ENCODE assay signal across 14 cellular contexts in genomic region chr7:83060218-83060617, GRCh38.
DNase-seq lines count a peak whose midpoint lies in the region; ATAC-seq and TF ChIP-seq lines count a peak whose summit lies in the region.
"Had no signal": no experiment of that assay in that cellular context is flagged by ENCODE, and none has a peak within 500 bp of the region (broad histone marks: within the 10 kb centered on the region; RNA-seq: fewer than 3 reads in every experiment).

No MANE protein-coding gene starts in this region.

- H3K9me3 Mint-ChIP-seq in natural killer cell treated with Interleukin-12 subunit alpha and Interleukin-12 subunit beta and Interleukin-15 and Interleukin-18, amount 100 ng/mL, for 72 hours: peaks cover 15% of the 10 kb centered on the region
- no peaks in the 10 kb centered on the region for H3K9me3 Mint-ChIP-seq in activated CD4-positive, alpha-beta T cell treated with anti-CD3 and anti-CD28 coated beads, Interleukin-2, amount 10 ng/mL, durations not matched to agents 7 days and 5 days
- H3K9me3 Mint-ChIP-seq: activated naive CD8-positive, alpha-beta T cell treated with anti-CD3 and anti-CD28 coated beads, Interleukin-2, amount 10 ng/mL, durations not matched to agents 7 days and 5 days had no signal

- CTCF ChIA-PET in activated CD4-positive, alpha-beta T cell treated with anti-CD3 and anti-CD28 coated beads, Interleukin-2, amount 10 ng/mL, durations not matched to agents 7 days and 5 days (lab: Charles Lee): no interaction called here

- DNase-seq in NCI-H1105 (lab: John Stamatoyannopoulos, UW) (peak; percentile 93), NCI-H2171 treated with DMSO at 0.1 percent for 48 hours (lab: John Stamatoyannopoulos, UW) (peak; percentile 88), mucosa of gallbladder (ENCODE audit: low spot score) (peak; percentile 58), H4 (ENCODE audit: low spot score) (no peak)
- DNase-seq in natural killer cell treated with Interleukin-12 subunit alpha and Interleukin-12 subunit beta and Interleukin-15 and Interleukin-18, amount 100 ng/mL, for 72 hours (ENCODE audit: low spot score): no peak
- DNase-seq in activated CD4-positive, alpha-beta T cell treated with anti-CD3 and anti-CD28 coated beads, Interleukin-2, amount 10 ng/mL, durations not matched to agents 7 days and 5 days: no peak
- DNase-seq: activated CD8-positive, alpha-beta memory T cell treated with anti-CD3 and anti-CD28 coated beads, Interleukin-2, amount 50 U/mL, for 48 hours; activated naive CD8-positive, alpha-beta T cell treated with anti-CD3 and anti-CD28 coated beads, Interleukin-2, amount 10 ng/mL, durations not matched to agents 7 days and 5 days; cerebellar nuclear complex; stimulated activated CD4-positive, alpha-beta T cell treated with anti-CD3 and anti-CD28 coated beads, Interleukin-12 subunit alpha, Interleukin-12 subunit beta, amount 100 ng/mL, for 4 hours; tibial artery had no signal

- POLR2A ChIA-PET in activated CD4-positive, alpha-beta T cell treated with anti-CD3 and anti-CD28 coated beads, Interleukin-2, amount 10 ng/mL, durations not matched to agents 7 days and 5 days (lab: Charles Lee): no interaction called here

- H3K36me3 Mint-ChIP-seq in natural killer cell treated with Interleukin-12 subunit alpha and Interleukin-12 subunit beta and Interleukin-15 and Interleukin-18, amount 100 ng/mL, for 72 hours: no peaks in the 10 kb centered on the region
- no peaks in the 10 kb centered on the region for H3K36me3 Mint-ChIP-seq in activated CD4-positive, alpha-beta T cell treated with anti-CD3 and anti-CD28 coated beads, Interleukin-2, amount 10 ng/mL, durations not matched to agents 7 days and 5 days (ENCODE audit: low read depth)
- H3K36me3 Mint-ChIP-seq: activated naive CD8-positive, alpha-beta T cell treated with anti-CD3 and anti-CD28 coated beads, Interleukin-2, amount 10 ng/mL, durations not matched to agents 7 days and 5 days; CD14-positive monocyte had no signal

- no peaks in the 10 kb centered on the region for H3K27me3 Mint-ChIP-seq in natural killer cell treated with Interleukin-12 subunit alpha and Interleukin-12 subunit beta and Interleukin-15 and Interleukin-18, amount 100 ng/mL, for 72 hours
- H3K27me3 Mint-ChIP-seq in activated CD4-positive, alpha-beta T cell treated with anti-CD3 and anti-CD28 coated beads, Interleukin-2, amount 10 ng/mL, durations not matched to agents 7 days and 5 days: no peaks in the 10 kb centered on the region
- H3K27me3 Mint-ChIP-seq: activated naive CD8-positive, alpha-beta T cell treated with anti-CD3 and anti-CD28 coated beads, Interleukin-2, amount 10 ng/mL, durations not matched to agents 7 days and 5 days had no signal

- H3K4me1 Mint-ChIP-seq in natural killer cell treated with Interleukin-12 subunit alpha and Interleukin-12 subunit beta and Interleukin-15 and Interleukin-18, amount 100 ng/mL, for 72 hours (ENCODE audit: low read depth in 2 of 2): no peaks in the 10 kb centered on the region
- no peaks in the 10 kb centered on the region for H3K4me1 Mint-ChIP-seq in activated CD4-positive, alpha-beta T cell treated with anti-CD3 and anti-CD28 coated beads, Interleukin-2, amount 10 ng/mL, durations not matched to agents 7 days and 5 days
- H3K4me1 Mint-ChIP-seq: activated naive CD8-positive, alpha-beta T cell treated with anti-CD3 and anti-CD28 coated beads, Interleukin-2, amount 10 ng/mL, durations not matched to agents 7 days and 5 days; CD14-positive monocyte had no signal

- H3K4me3 Mint-ChIP-seq in natural killer cell treated with Interleukin-12 subunit alpha and Interleukin-12 subunit beta and Interleukin-15 and Interleukin-18, amount 100 ng/mL, for 72 hours: no peak overlapping the region
- H3K4me3 Mint-ChIP-seq in activated CD4-positive, alpha-beta T cell treated with anti-CD3 and anti-CD28 coated beads, Interleukin-2, amount 10 ng/mL, durations not matched to agents 7 days and 5 days: no peak overlapping the region
- H3K4me3 Mint-ChIP-seq: activated naive CD8-positive, alpha-beta T cell treated with anti-CD3 and anti-CD28 coated beads, Interleukin-2, amount 10 ng/mL, durations not matched to agents 7 days and 5 days; CD14-positive monocyte had no signal

- ATAC-seq in SK-N-SH treated with all-trans-retinoic acid at 6 μM for 48 hours (peak; percentile 48; the same call in 1 of the 3 replicates), GM18520 (IDR thresholded peaks at IDR 0.05; ENCODE audit: unreplicated experiment) (no peak)
- ATAC-seq in natural killer cell treated with Interleukin-12 subunit alpha and Interleukin-12 subunit beta and Interleukin-15 and Interleukin-18, amount 100 ng/mL, for 72 hours: no peak

- no peak overlapping the region for H3K27ac Mint-ChIP-seq in natural killer cell treated with Interleukin-12 subunit alpha and Interleukin-12 subunit beta and Interleukin-15 and Interleukin-18, amount 100 ng/mL, for 72 hours
- no peak overlapping the region for H3K27ac Mint-ChIP-seq in activated CD4-positive, alpha-beta T cell treated with anti-CD3 and anti-CD28 coated beads, Interleukin-2, amount 10 ng/mL, durations not matched to agents 7 days and 5 days
- H3K27ac Mint-ChIP-seq: activated naive CD8-positive, alpha-beta T cell treated with anti-CD3 and anti-CD28 coated beads, Interleukin-2, amount 10 ng/mL, durations not matched to agents 7 days and 5 days; CD14-positive monocyte had no signal

TF ChIP-seq in SK-N-SH treated with all-trans-retinoic acid at 6 μM for 48 hours, 23 proteins besides CTCF, POLR2A, EP300 and RAD21:
- TF ChIP-seq TSHZ2 (CRISPR knock-in tag; IDR thresholded peaks at IDR 0.05): 0 out of 2 replicates have a peak, but pooled peaks have one; percentile 19
- TF ChIP-seq ARNTL (CRISPR knock-in tag; IDR thresholded peaks at IDR 0.05; ENCODE audit: borderline replicate concordance, low read depth): no peak

Comparison
In these comparisons a context has a peak if more than half of its experiments do, and no peak if none do; other contexts are left out.
1. DNase-seq: peak in NCI-H1105 (single experiment), NCI-H2171 treated with DMSO at 0.1 percent for 48 hours (single experiment) and mucosa of gallbladder (single experiment); none in H4 (single experiment), natural killer cell treated with Interleukin-12 subunit alpha and Interleukin-12 subunit beta and Interleukin-15 and Interleukin-18, amount 100 ng/mL, for 72 hours (single experiment) and activated CD4-positive, alpha-beta T cell treated with anti-CD3 and anti-CD28 coated beads, Interleukin-2, amount 10 ng/mL, durations not matched to agents 7 days and 5 days (single experiment).